Comparison of ENCODE assay signal across 28 cellular contexts in the genomic region with DNA sequence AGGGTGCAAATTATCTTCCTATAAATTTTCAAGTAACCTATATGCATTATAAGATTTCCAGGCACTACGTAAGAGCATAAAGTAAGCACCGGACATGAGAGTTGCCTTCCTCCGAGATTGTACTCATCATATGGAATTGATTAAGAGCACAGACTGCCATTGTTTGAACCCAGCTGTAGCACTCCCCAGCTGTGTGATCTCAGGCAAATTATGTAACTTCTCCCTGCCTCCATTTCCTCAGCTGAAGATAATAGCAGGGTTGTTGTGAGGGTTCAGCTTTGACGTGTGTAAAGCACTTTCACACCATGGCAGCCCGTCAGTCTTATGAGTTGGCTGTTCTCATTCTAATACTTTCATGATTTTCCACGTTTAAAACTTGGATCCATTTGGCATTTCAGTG.
DNase-seq lines count a peak whose midpoint lies in the region; ATAC-seq and TF ChIP-seq lines count a peak whose summit lies in the region.
"Had no signal": no experiment of that assay in that cellular context is flagged by ENCODE, and none has a peak within 500 bp of the region (broad histone marks: within the 10 kb centered on the region; RNA-seq: fewer than 3 reads in every experiment).

No MANE protein-coding gene starts in this region.

- H3K9me3 ChIP-seq in right atrium auricular region, result no peaks in the 10 kb centered on the region
- H3K9me3 ChIP-seq: adrenal gland, body of pancreas, uterus had no signal

- TF ChIP-seq CTCF in right atrium auricular region (IDR thresholded peaks at IDR 0.05) (no peak), mesothelial cell of epicardium (IDR thresholded peaks at IDR 0.05; ENCODE audit: unreplicated experiment) (no peak)

- intact Hi-C loops in Right ventricle myocardium inferior (cut with DNase I), result no loop called here

- no peaks in the 10 kb centered on the region for H3K36me3 ChIP-seq in right atrium auricular region
- H3K36me3 ChIP-seq: adrenal gland, uterus had no signal

- H3K9me3 Mint-ChIP-seq in mesothelial cell of epicardium, result peaks cover 2% of the 10 kb centered on the region
- H3K9me3 Mint-ChIP-seq in effector memory CD8-positive, alpha-beta T cell, result peaks cover 0 to under 1% of the 10 kb centered on the region in 2 donors
- H3K9me3 Mint-ChIP-seq: activated CD8-positive, alpha-beta T cell treated with anti-CD3 and anti-CD28 coated beads for 36 hours; activated naive CD4-positive, alpha-beta T cell treated with anti-CD3 and anti-CD28 coated beads, Interleukin-2, amount 10 ng/mL, durations not matched to agents 7 days and 5 days; natural killer cell had no signal

- H3K4me1 Mint-ChIP-seq in mesothelial cell of epicardium, result peaks cover 33% of the 10 kb centered on the region
- peaks cover 2 to 4% of the 10 kb centered on the region in 2 donors for H3K4me1 Mint-ChIP-seq in effector memory CD8-positive, alpha-beta T cell (ENCODE audit: low read depth in 2 of 2)

- no peaks in the 10 kb centered on the region for H3K27me3 ChIP-seq in right atrium auricular region
- H3K27me3 ChIP-seq: body of pancreas, uterus had no signal

- no peak overlapping the region for H3K4me3 ChIP-seq in right atrium auricular region
- H3K4me3 ChIP-seq: adrenal gland, body of pancreas, uterus had no signal

- no peak overlapping the region for H3K4me3 Mint-ChIP-seq in mesothelial cell of epicardium
- no peak overlapping the region for H3K4me3 Mint-ChIP-seq in effector memory CD8-positive, alpha-beta T cell
- H3K4me3 Mint-ChIP-seq: activated CD8-positive, alpha-beta T cell treated with anti-CD3 and anti-CD28 coated beads for 36 hours; activated naive CD4-positive, alpha-beta T cell treated with anti-CD3 and anti-CD28 coated beads, Interleukin-2, amount 10 ng/mL, durations not matched to agents 7 days and 5 days; activated T-helper 17 cell treated with anti-CD3 and anti-CD28 coated beads, Interleukin-2, amount 50 U/mL, for 72 hours; CD4-positive, alpha-beta T cell; natural killer cell had no signal

- H3K36me3 Mint-ChIP-seq in mesothelial cell of epicardium, result no peaks in the 10 kb centered on the region
- no peaks in the 10 kb centered on the region for H3K36me3 Mint-ChIP-seq in effector memory CD8-positive, alpha-beta T cell (ENCODE audit: insufficient read depth)
- H3K36me3 Mint-ChIP-seq: activated naive CD4-positive, alpha-beta T cell treated with anti-CD3 and anti-CD28 coated beads, Interleukin-2, amount 10 ng/mL, durations not matched to agents 7 days and 5 days; natural killer cell had no signal

- peak overlapping the region; percentile 35 for H3K27ac Mint-ChIP-seq in mesothelial cell of epicardium
- H3K27ac Mint-ChIP-seq in effector memory CD8-positive, alpha-beta T cell, result peak overlapping the region in 1 of 2 donors; percentile 12
- H3K27ac Mint-ChIP-seq: activated CD8-positive, alpha-beta T cell treated with anti-CD3 and anti-CD28 coated beads for 36 hours; activated naive CD4-positive, alpha-beta T cell treated with anti-CD3 and anti-CD28 coated beads, Interleukin-2, amount 10 ng/mL, durations not matched to agents 7 days and 5 days; activated T-helper 17 cell treated with anti-CD3 and anti-CD28 coated beads, Interleukin-2, amount 50 U/mL, for 72 hours; CD4-positive, alpha-beta T cell; natural killer cell had no signal

- DNase-seq in Right ventricle myocardium inferior (ENCODE audit: missing footprints) (no peak), right atrium auricular region (ENCODE audit: low spot score) (no peak), foreskin melanocyte (peak; percentile 26), mesothelial cell of epicardium (ENCODE audit: low spot score in 2 of 2, unreplicated experiment in 2 of 2) (no peak), superior temporal gyrus (ENCODE audit: extremely low spot score) (peak; percentile 74), AG08396 (ENCODE audit: low spot score) (no peak), MV-4-11 (lab: John Stamatoyannopoulos, UW) (no peak)
- DNase-seq in effector memory CD8-positive, alpha-beta T cell, result no peak
- DNase-seq: 8988T; activated CD4-positive, alpha-beta T cell treated with anti-CD3 and anti-CD28 coated beads for 1 hour; activated CD8-positive, alpha-beta T cell treated with anti-CD3 and anti-CD28 coated beads for 36 hours; activated naive CD4-positive, alpha-beta T cell treated with anti-CD3 and anti-CD28 coated beads, Interleukin-2, amount 10 ng/mL, durations not matched to agents 7 days and 5 days; body of pancreas; CD4-positive, alpha-beta T cell; H7; KBM-7; natural killer cell; NCI-H1092 treated with DMSO at 0.1 percent for 48 hours; NCI-H187 treated with DMSO at 0.1 percent for 48 hours; NCI-H2171 treated with DMSO at 0.1 percent for 48 hours; NCI-H510A; retina; stimulated activated CD4-positive, alpha-beta T cell treated with anti-CD3 and anti-CD28 coated beads, Interleukin-1b, Interleukin-23, amount 100 ng/mL, for 48 hours; stimulated activated naive CD4-positive, alpha-beta T cell treated with Interleukin-2 at 50 U/mL for 16 hours; uterus had no signal

- no peaks in the 10 kb centered on the region for H3K27me3 Mint-ChIP-seq in mesothelial cell of epicardium (ENCODE audit: low read depth)
- H3K27me3 Mint-ChIP-seq in effector memory CD8-positive, alpha-beta T cell, result peaks cover 0 to 9% of the 10 kb centered on the region in 2 donors
- H3K27me3 Mint-ChIP-seq: activated CD8-positive, alpha-beta T cell treated with anti-CD3 and anti-CD28 coated beads for 36 hours; activated T-helper 17 cell treated with anti-CD3 and anti-CD28 coated beads, Interleukin-2, amount 50 U/mL, for 72 hours; CD4-positive, alpha-beta T cell had no signal

- peak; percentile 47 for ATAC-seq in Right ventricle myocardium inferior
- ATAC-seq in effector memory CD8-positive, alpha-beta T cell (replicated peaks), result no peak
- ATAC-seq: activated CD8-positive, alpha-beta T cell treated with anti-CD3 and anti-CD28 coated beads for 36 hours; activated T-helper 17 cell treated with anti-CD3 and anti-CD28 coated beads, Interleukin-2, amount 50 U/mL, for 72 hours; body of pancreas; natural killer cell had no signal

- peaks cover 0 to 38% of the 10 kb centered on the region in 2 donors for H3K4me1 ChIP-seq in right atrium auricular region
- H3K4me1 ChIP-seq: adrenal gland, uterus had no signal

- no peak overlapping the region for H3K27ac ChIP-seq in right atrium auricular region
- H3K27ac ChIP-seq: adrenal gland, HL-60, uterus had no signal

Comparison
In these comparisons a context has a peak if more than half of its experiments do, and no peak if none do; other contexts are left out.
1. DNase-seq: peak in foreskin melanocyte (single experiment) and superior temporal gyrus (single experiment); none in Right ventricle myocardium inferior (single experiment), right atrium auricular region (single experiment), mesothelial cell of epicardium (0 of 2), effector memory CD8-positive, alpha-beta T cell (0 of 3), AG08396 (single experiment) and MV-4-11 (single experiment).